30 cellular contexts compared by ENCODE assay signal in the genomic region with DNA sequence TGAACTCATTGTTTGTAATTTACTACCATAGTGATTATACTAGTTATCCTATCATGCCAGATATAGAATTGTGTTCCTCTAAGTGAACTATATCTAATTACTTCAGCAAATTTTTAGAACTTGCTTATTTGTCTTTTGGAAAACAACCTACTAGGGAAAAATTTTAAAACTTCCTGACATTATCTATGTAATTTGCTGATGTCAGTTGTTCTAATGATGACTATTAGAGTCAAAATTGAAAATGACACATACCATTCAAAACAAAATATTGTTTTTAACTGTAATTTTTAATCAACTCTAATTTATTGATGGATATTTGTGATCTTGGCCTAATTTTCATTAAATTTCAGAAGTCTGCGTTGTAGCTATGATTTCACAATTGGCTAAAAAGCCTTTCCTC.
"Had no signal": no experiment of that assay in that cellular context is flagged by ENCODE, and none has a peak within 500 bp of the region (broad histone marks: within the 10 kb centered on the region; RNA-seq: fewer than 3 reads in every experiment).

No MANE protein-coding gene starts in this region.

- H3K27me3 ChIP-seq: MG63, SJSA1 had no signal

- H3K4me3 ChIP-seq: MG63, SJSA1 had no signal

- H3K36me3 ChIP-seq: MG63, SJSA1 had no signal

- FAIRE-seq: RCC 7860 had no signal

- H3K9me3 ChIP-seq: MG63, SJSA1 had no signal

- ATAC-seq: Panc1, PC-3, SK-N-SH treated with all-trans-retinoic acid at 6 μM for 48 hours, T-helper 17 cell had no signal

- H3K27ac ChIP-seq: KMS-11, SJSA1 had no signal

- H3K4me1 ChIP-seq: SJSA1 had no signal

- H3K4me2 ChIP-seq: KMS-11 had no signal

- DNase-seq: MG63, NCI-H1048, NCI-H1092 treated with DMSO at 0.1 percent for 48 hours, NCI-H1105 treated with DMSO at 0.1 percent for 48 hours, NCI-H1436, NCI-H146, NCI-H1694, NCI-H187, NCI-H1930, NCI-H2029 treated with DMSO at 0.1 percent for 48 hours, NCI-H2081 treated with DMSO at 0.1 percent for 48 hours, NCI-H2107, NCI-H2171, NCI-H226, NCI-H446 treated with DMSO at 0.1 percent for 48 hours, NCI-H510A, NCI-H524, NCI-H526, NCI-H748 treated with DMSO at 0.1 percent for 48 hours, NCI-H82, OCI-M1, PC-3, Right ventricle myocardium superior, SHP77 treated with DMSO at 0.1 percent for 48 hours, T-helper 17 cell had no signal

- H3K9ac ChIP-seq: KMS-11 had no signal
